In the genomic region with DNA sequence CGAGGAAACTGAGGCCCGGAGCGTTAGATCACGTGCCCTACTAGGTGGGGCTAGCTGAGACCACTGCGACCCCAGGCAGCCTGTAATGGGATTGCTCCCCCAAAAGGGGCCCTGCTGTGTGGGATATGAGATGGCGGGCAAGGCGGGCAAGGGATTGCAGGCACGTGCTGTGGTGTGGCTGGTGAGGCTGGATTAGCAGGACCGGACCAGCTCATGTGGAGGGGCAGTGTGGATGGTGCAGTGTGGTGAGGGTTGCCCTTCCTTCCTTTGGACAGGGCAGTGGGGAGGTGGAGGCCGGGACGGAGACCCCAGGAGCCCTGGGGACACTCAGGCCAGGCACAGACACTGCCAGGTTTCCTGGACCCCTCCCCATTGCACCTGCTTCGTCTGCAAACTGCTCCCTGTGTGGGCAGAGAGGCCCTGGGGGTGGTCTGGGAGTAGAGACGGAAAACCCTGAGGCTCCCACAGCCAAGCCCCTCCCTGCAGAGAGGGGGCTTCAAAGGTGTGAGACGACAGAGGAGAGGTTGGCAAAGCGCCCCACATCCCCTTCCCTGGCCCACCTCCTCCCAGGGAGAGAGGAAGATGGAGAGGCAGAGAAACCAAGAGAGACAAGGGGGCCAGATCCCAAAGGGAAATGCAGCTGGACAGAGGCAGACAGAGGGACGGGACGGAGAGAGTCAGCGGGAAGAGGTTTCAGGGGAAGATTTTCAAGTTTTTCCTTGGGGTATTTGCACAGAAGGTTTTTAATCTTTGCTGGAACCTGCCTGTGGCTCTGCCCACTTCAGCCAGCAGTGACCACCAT, we compare ENCODE assay signal across 15 cellular contexts.
"Had no signal": no experiment of that assay in that cellular context is flagged by ENCODE, and none has a peak within 500 bp of the region (broad histone marks: within the 10 kb centered on the region; RNA-seq: fewer than 3 reads in every experiment).

No MANE protein-coding gene starts in this region.

- FAIRE-seq: astrocyte, colon had no signal

- H3K4me3 ChIP-seq: esophagus squamous epithelium, heart left ventricle, lower lobe of right lung, right atrium auricular region, smooth muscle cell, thyroid gland had no signal

- H3K9me3 ChIP-seq: lower lobe of right lung, neutrophil, right atrium auricular region, thyroid gland had no signal

- H3K36me3 ChIP-seq: esophagus squamous epithelium, heart left ventricle, lower lobe of right lung, neutrophil, right atrium auricular region, thyroid gland had no signal

- H3K4me3 Mint-ChIP-seq: activated B cell treated with CpG ODN at 0.5 μM for 24 hours; activated CD4-positive, alpha-beta T cell treated with anti-CD3 and anti-CD28 coated beads, Interleukin-2, amount 10 ng/mL, durations not matched to agents 24 days and 14 days; activated naive CD4-positive, alpha-beta T cell treated with anti-CD3 and anti-CD28 coated beads for 36 hours; stimulated activated effector memory CD8-positive, alpha-beta T cell treated with anti-CD3 and anti-CD28 coated beads, Interleukin-12 subunit alpha, Interleukin-12 subunit beta, amount 100 ng/mL, for 72 hours had no signal

- H3K9me3 Mint-ChIP-seq: activated B cell treated with CpG ODN at 0.5 μM for 24 hours; activated CD4-positive, alpha-beta T cell treated with anti-CD3 and anti-CD28 coated beads, Interleukin-2, amount 10 ng/mL, durations not matched to agents 24 days and 14 days; stimulated activated effector memory CD8-positive, alpha-beta T cell treated with anti-CD3 and anti-CD28 coated beads, Interleukin-12 subunit alpha, Interleukin-12 subunit beta, amount 100 ng/mL, for 72 hours had no signal

- H3K4me1 ChIP-seq: thyroid gland had no signal

- H3K27ac Mint-ChIP-seq: activated B cell treated with CpG ODN at 0.5 μM for 24 hours; activated CD4-positive, alpha-beta T cell treated with anti-CD3 and anti-CD28 coated beads, Interleukin-2, amount 10 ng/mL, durations not matched to agents 24 days and 14 days; activated naive CD4-positive, alpha-beta T cell treated with anti-CD3 and anti-CD28 coated beads for 36 hours; stimulated activated effector memory CD8-positive, alpha-beta T cell treated with anti-CD3 and anti-CD28 coated beads, Interleukin-12 subunit alpha, Interleukin-12 subunit beta, amount 100 ng/mL, for 72 hours had no signal

- H3K4me2 ChIP-seq: smooth muscle cell had no signal

- H3K36me3 Mint-ChIP-seq: stimulated activated effector memory CD8-positive, alpha-beta T cell treated with anti-CD3 and anti-CD28 coated beads, Interleukin-12 subunit alpha, Interleukin-12 subunit beta, amount 100 ng/mL, for 72 hours had no signal

- DNase-seq: activated B cell treated with CpG ODN at 0.5 μM for 24 hours, esophagus squamous epithelium, foreskin fibroblast, lower lobe of right lung, midbrain, thyroid gland had no signal

- H3K27ac ChIP-seq: esophagus squamous epithelium, heart left ventricle, lower lobe of right lung, neutrophil, right atrium auricular region, thyroid gland had no signal
